In genomic region chr10:11307004-11307403, GRCh38 we compare ENCODE assay signal across 31 cellular contexts.
DNase-seq lines count a peak whose midpoint lies in the region; ATAC-seq, FAIRE-seq and TF ChIP-seq lines count a peak whose summit lies in the region.
"Had no signal": no experiment of that assay in that cellular context is flagged by ENCODE, and none has a peak within 500 bp of the region (broad histone marks: within the 10 kb centered on the region; RNA-seq: fewer than 3 reads in every experiment).

No MANE protein-coding gene starts in this region.

- no peak for ATAC-seq in activated CD8-positive, alpha-beta T cell treated with anti-CD3 and anti-CD28 coated beads for 36 hours
- ATAC-seq in activated CD8-positive, alpha-beta T cell treated with anti-CD3 and anti-CD28 coated beads, Interleukin-2, amount 10 ng/mL, durations not matched to agents 7 days and 5 days: no peak
- ATAC-seq in natural killer cell treated with Interleukin-12 subunit alpha and Interleukin-12 subunit beta and Interleukin-15 and Interleukin-18, amount 100 ng/mL, for 72 hours: peak in 1 of 2 donors; percentile 6
- ATAC-seq: left cardiac atrium, pancreas had no signal

- POLR2A ChIA-PET in activated CD8-positive, alpha-beta T cell treated with anti-CD3 and anti-CD28 coated beads for 36 hours (lab: Charles Lee): no interaction called here
- POLR2A ChIA-PET in activated CD8-positive, alpha-beta T cell treated with anti-CD3 and anti-CD28 coated beads, Interleukin-2, amount 10 ng/mL, durations not matched to agents 7 days and 5 days (lab: Charles Lee): no interaction called here

- H3K4me3 ChIP-seq in transverse colon: no peak overlapping the region
- H3K4me3 ChIP-seq: breast epithelium, lung, pancreas, Peyer's patch, skin epidermis, suprapubic skin, vagina had no signal

- no peak for FAIRE-seq in GM12891 (lab: Jason Lieb, UNC)
- FAIRE-seq: D721Med, GM18507, pancreas had no signal

- H3K27me3 Mint-ChIP-seq in activated CD8-positive, alpha-beta T cell treated with anti-CD3 and anti-CD28 coated beads for 36 hours: no peaks in the 10 kb centered on the region
- no peaks in the 10 kb centered on the region for H3K27me3 Mint-ChIP-seq in activated CD8-positive, alpha-beta T cell treated with anti-CD3 and anti-CD28 coated beads, Interleukin-2, amount 10 ng/mL, durations not matched to agents 7 days and 5 days (ENCODE audit: low read depth)
- H3K27me3 Mint-ChIP-seq in activated naive CD8-positive, alpha-beta T cell treated with anti-CD3 and anti-CD28 coated beads for 36 hours: no peaks in the 10 kb centered on the region
- H3K27me3 Mint-ChIP-seq in natural killer cell treated with Interleukin-12 subunit alpha and Interleukin-12 subunit beta and Interleukin-15 and Interleukin-18, amount 100 ng/mL, for 72 hours: no peaks in the 10 kb centered on the region

- peaks cover 39% of the 10 kb centered on the region for H3K9me3 Mint-ChIP-seq in activated CD8-positive, alpha-beta T cell treated with anti-CD3 and anti-CD28 coated beads for 36 hours
- peaks cover 18% of the 10 kb centered on the region for H3K9me3 Mint-ChIP-seq in activated CD8-positive, alpha-beta T cell treated with anti-CD3 and anti-CD28 coated beads, Interleukin-2, amount 10 ng/mL, durations not matched to agents 7 days and 5 days (ENCODE audit: insufficient read depth)
- H3K9me3 Mint-ChIP-seq in activated naive CD8-positive, alpha-beta T cell treated with anti-CD3 and anti-CD28 coated beads for 36 hours: peaks cover 28% of the 10 kb centered on the region
- peaks cover 3% of the 10 kb centered on the region for H3K9me3 Mint-ChIP-seq in natural killer cell treated with Interleukin-12 subunit alpha and Interleukin-12 subunit beta and Interleukin-15 and Interleukin-18, amount 100 ng/mL, for 72 hours

- 0 out of 2 replicates have a peak, but pooled peaks have one; percentile 32 for TF ChIP-seq POLR2A in GM12891 (IDR thresholded peaks at IDR 0.05; ENCODE audit: low read depth, low read length)
- no peak for TF ChIP-seq POLR2A in transverse colon (IDR thresholded peaks at IDR 0.05)

- H3K27ac ChIP-seq in transverse colon: no peak overlapping the region
- H3K27ac ChIP-seq: breast epithelium, C4-2B, pancreas, Peyer's patch, skin epidermis, suprapubic skin, vagina had no signal

- H3K9me3 ChIP-seq in transverse colon: peaks cover 6 to 9% of the 10 kb centered on the region in 2 donors
- H3K9me3 ChIP-seq: vagina had no signal

- peak overlapping the region; percentile 76 for H3K27ac Mint-ChIP-seq in activated CD8-positive, alpha-beta T cell treated with anti-CD3 and anti-CD28 coated beads for 36 hours
- H3K27ac Mint-ChIP-seq in activated CD8-positive, alpha-beta T cell treated with anti-CD3 and anti-CD28 coated beads, Interleukin-2, amount 10 ng/mL, durations not matched to agents 7 days and 5 days: no peak overlapping the region
- H3K27ac Mint-ChIP-seq in activated naive CD8-positive, alpha-beta T cell treated with anti-CD3 and anti-CD28 coated beads for 36 hours: peak overlapping the region; percentile 49
- H3K27ac Mint-ChIP-seq in natural killer cell treated with Interleukin-12 subunit alpha and Interleukin-12 subunit beta and Interleukin-15 and Interleukin-18, amount 100 ng/mL, for 72 hours: peak overlapping the region; percentile 66 to 84
- H3K27ac Mint-ChIP-seq: nephron progenitor cell had no signal

- H3K4me1 Mint-ChIP-seq in activated CD8-positive, alpha-beta T cell treated with anti-CD3 and anti-CD28 coated beads for 36 hours (ENCODE audit: low read depth): peaks cover 37% of the 10 kb centered on the region
- peaks cover 14% of the 10 kb centered on the region for H3K4me1 Mint-ChIP-seq in activated CD8-positive, alpha-beta T cell treated with anti-CD3 and anti-CD28 coated beads, Interleukin-2, amount 10 ng/mL, durations not matched to agents 7 days and 5 days (ENCODE audit: low read depth)
- peaks cover 25% of the 10 kb centered on the region for H3K4me1 Mint-ChIP-seq in activated naive CD8-positive, alpha-beta T cell treated with anti-CD3 and anti-CD28 coated beads for 36 hours
- peaks cover 74 to 82% of the 10 kb centered on the region in 2 donors for H3K4me1 Mint-ChIP-seq in natural killer cell treated with Interleukin-12 subunit alpha and Interleukin-12 subunit beta and Interleukin-15 and Interleukin-18, amount 100 ng/mL, for 72 hours (ENCODE audit: low read depth in 2 of 2)

- H3K4me3 Mint-ChIP-seq in activated CD8-positive, alpha-beta T cell treated with anti-CD3 and anti-CD28 coated beads for 36 hours: no peak overlapping the region
- H3K4me3 Mint-ChIP-seq in activated CD8-positive, alpha-beta T cell treated with anti-CD3 and anti-CD28 coated beads, Interleukin-2, amount 10 ng/mL, durations not matched to agents 7 days and 5 days: no peak overlapping the region
- no peak overlapping the region for H3K4me3 Mint-ChIP-seq in activated naive CD8-positive, alpha-beta T cell treated with anti-CD3 and anti-CD28 coated beads for 36 hours
- H3K4me3 Mint-ChIP-seq in natural killer cell treated with Interleukin-12 subunit alpha and Interleukin-12 subunit beta and Interleukin-15 and Interleukin-18, amount 100 ng/mL, for 72 hours: no peak overlapping the region
- H3K4me3 Mint-ChIP-seq: nephron progenitor cell had no signal

- CTCF ChIA-PET in activated CD8-positive, alpha-beta T cell treated with anti-CD3 and anti-CD28 coated beads for 36 hours (lab: Charles Lee): no interaction called here
- CTCF ChIA-PET in activated CD8-positive, alpha-beta T cell treated with anti-CD3 and anti-CD28 coated beads, Interleukin-2, amount 10 ng/mL, durations not matched to agents 7 days and 5 days (lab: Charles Lee): no interaction called here

- in situ Hi-C loops in transverse colon (cut with MboI; ENCODE audit: low pct_ligation_motif_present in 1 of 4, low pct_unique_long_range_greater_than_20kb in 1 of 4, low sequenced_read_pairs in 3 of 4): no loop called here

- H3K27me3 ChIP-seq in transverse colon: no peaks in the 10 kb centered on the region
- H3K27me3 ChIP-seq: breast epithelium, pancreas, Peyer's patch, suprapubic skin, vagina had no signal

- intact Hi-C loops in activated CD8-positive, alpha-beta T cell treated with anti-CD3 and anti-CD28 coated beads for 36 hours (cut with micrococcal nuclease): no loop called here
- intact Hi-C loops in transverse colon (cut with DNase I; ENCODE audit: low total_unique reads): no loop called here

- peaks cover 0 to 26% (median 10%) of the 10 kb centered on the region in 4 donors for H3K36me3 ChIP-seq in transverse colon
- H3K36me3 ChIP-seq: breast epithelium, pancreas, vagina had no signal

- WGBS in transverse colon (ENCODE audit: low coverage in 1 of 2), 2 donors: 99% methylated on average over 6 of the region's 6 CpGs; no CpG with 5 or more reads in 1 of the 2 donors

- TF ChIP-seq EP300 in transverse colon (IDR thresholded peaks at IDR 0.05; ENCODE audit: low read depth): no peak

- H3K4me1 ChIP-seq in transverse colon: no peaks in the 10 kb centered on the region
- H3K4me1 ChIP-seq: breast epithelium, pancreas, Peyer's patch, suprapubic skin, vagina had no signal

- peaks cover 97% of the 10 kb centered on the region for H3K36me3 Mint-ChIP-seq in activated CD8-positive, alpha-beta T cell treated with anti-CD3 and anti-CD28 coated beads for 36 hours (ENCODE audit: low read depth)
- peaks cover 97% of the 10 kb centered on the region for H3K36me3 Mint-ChIP-seq in activated CD8-positive, alpha-beta T cell treated with anti-CD3 and anti-CD28 coated beads, Interleukin-2, amount 10 ng/mL, durations not matched to agents 7 days and 5 days (ENCODE audit: low read depth)
- H3K36me3 Mint-ChIP-seq in activated naive CD8-positive, alpha-beta T cell treated with anti-CD3 and anti-CD28 coated beads for 36 hours: peaks cover 98% of the 10 kb centered on the region
- H3K36me3 Mint-ChIP-seq in natural killer cell treated with Interleukin-12 subunit alpha and Interleukin-12 subunit beta and Interleukin-15 and Interleukin-18, amount 100 ng/mL, for 72 hours: peaks cover 82% of the 10 kb centered on the region

- DNase-seq in activated CD8-positive, alpha-beta T cell treated with anti-CD3 and anti-CD28 coated beads for 36 hours: no peak
- no peak for DNase-seq in activated CD8-positive, alpha-beta T cell treated with anti-CD3 and anti-CD28 coated beads, Interleukin-2, amount 10 ng/mL, durations not matched to agents 7 days and 5 days
- DNase-seq in GM12891 (ENCODE audit: insufficient read length, low spot score) (no peak), HuH-7.5 (ENCODE audit: low spot score) (no peak), transverse colon (no peak), SW 1271 (lab: John Stamatoyannopoulos, UW) (no peak)
- no peak for DNase-seq in activated naive CD8-positive, alpha-beta T cell treated with anti-CD3 and anti-CD28 coated beads for 36 hours
- no peak for DNase-seq in natural killer cell treated with Interleukin-12 subunit alpha and Interleukin-12 subunit beta and Interleukin-15 and Interleukin-18, amount 100 ng/mL, for 72 hours (ENCODE audit: low spot score)
- DNase-seq: activated CD4-positive, alpha-beta T cell treated with anti-CD3 and anti-CD28 coated beads, Interleukin-2, amount 50 U/mL, for 1 hour; activated CD8-positive, alpha-beta memory T cell treated with anti-CD3 and anti-CD28 coated beads, Interleukin-2, amount 50 U/mL, for 4 hours; activated gamma-delta T cell treated with Interleukin-2 at 50 U/mL for 16 hours; anterior cingulate cortex; effector CD4-positive, alpha-beta T cell; hippocampal formation; left cardiac atrium; NCI-H146; NCI-H446; NCI-H748 treated with DMSO at 0.1 percent for 48 hours; nephron progenitor cell; pancreas; Peyer's patch; SHP77; stimulated activated naive CD4-positive, alpha-beta T cell had no signal

- no peak for TF ChIP-seq CTCF in activated CD8-positive, alpha-beta T cell treated with anti-CD3 and anti-CD28 coated beads for 36 hours (IDR thresholded peaks at IDR 0.05)
- TF ChIP-seq CTCF in transverse colon (IDR thresholded peaks at IDR 0.05): no peak

TF ChIP-seq in GM12891, 5 proteins besides CTCF, POLR2A, EP300 and RAD21:
- no peak for TF ChIP-seq POU2F2 (IDR thresholded peaks at IDR 0.05; ENCODE audit: low read depth, low read length)
- TF ChIP-seq PAX5 (IDR thresholded peaks at IDR 0.05; ENCODE audit: insufficient read depth, low read length, severe bottlenecking): no peak
- no peak for TF ChIP-seq SPI1 (IDR thresholded peaks at IDR 0.05; ENCODE audit: low read depth, low read length)
- no peak for TF ChIP-seq TAF1 (IDR thresholded peaks at IDR 0.05; ENCODE audit: low read depth, low read length)
- no peak for TF ChIP-seq POLR2AphosphoS5 (IDR thresholded peaks at IDR 0.05; ENCODE audit: low read depth, low read length)
